Comparison of ENCODE assay signal across 8 cellular contexts in the genomic region with DNA sequence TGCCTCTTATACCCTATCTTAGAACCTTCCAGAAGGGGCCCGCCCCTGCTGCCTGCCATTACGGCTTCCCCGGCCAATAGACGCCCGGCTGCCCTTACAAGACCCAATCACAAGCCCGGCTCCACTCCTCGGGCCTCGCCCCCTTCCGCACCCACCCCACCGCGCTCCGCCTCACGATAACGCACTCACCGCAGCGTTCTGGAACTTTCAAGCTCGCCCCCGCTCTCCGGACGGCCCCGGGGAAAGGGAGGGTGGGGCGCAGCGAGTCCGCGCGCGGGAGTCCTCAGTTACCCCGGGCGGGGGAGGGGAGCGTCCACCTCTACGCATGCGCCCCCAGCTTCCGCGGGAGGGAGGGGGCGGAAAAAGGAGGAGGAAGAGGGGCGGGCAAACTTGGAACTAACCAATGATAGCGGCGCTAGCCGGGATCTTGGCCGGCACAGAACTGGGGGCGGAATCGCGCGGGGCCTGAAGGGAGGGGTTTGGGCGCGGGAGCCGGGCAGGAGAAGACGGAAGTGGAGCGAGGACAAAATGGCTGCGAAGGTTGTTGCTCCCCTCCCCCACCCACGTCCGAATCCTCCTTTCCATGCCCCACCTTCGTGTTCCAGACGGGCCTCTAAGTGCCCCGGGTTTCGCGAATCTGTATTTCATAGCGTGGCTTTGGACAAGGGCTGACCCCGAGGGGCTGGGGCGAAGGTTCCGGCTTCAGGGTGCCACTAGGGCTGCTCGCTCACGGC. TPM values are rescaled to one million over a fixed set of nuclear protein-coding genes. Genes with fewer than 3 reads are reported as not detected.
DNase-seq lines count a peak whose midpoint lies in the region; ATAC-seq, FAIRE-seq and TF ChIP-seq lines count a peak whose summit lies in the region.

No MANE protein-coding gene starts in this region.

- H2AFZ ChIP-seq in H1 (ENCODE audit: low read length), result no peak overlapping the region
- H2AFZ ChIP-seq in mesenchymal stem cell (ENCODE audit: low read depth, low read length), result no peak overlapping the region

- H4K5ac ChIP-seq in H1 (ENCODE audit: insufficient read length, low read depth, low read length), result peak overlapping the region; percentile 97

- H2AK5ac ChIP-seq in H1 (ENCODE audit: low read depth, low read length) (no peak overlapping the region), mesenchymal stem cell (ENCODE audit: low read length, severe bottlenecking) (peak overlapping the region; percentile 60)

- H4K91ac ChIP-seq in H1 (replicated peaks; ENCODE audit: insufficient read length, low read length) (peak overlapping the region; percentile 91), mesenchymal stem cell (ENCODE audit: low read length) (peak overlapping the region; percentile 98)

- H3K79me1 ChIP-seq in H1 (ENCODE audit: low read depth, low read length), result no peaks in the 10 kb centered on the region
- peaks cover 11% of the 10 kb centered on the region for H3K79me1 ChIP-seq in mesenchymal stem cell (replicated peaks; ENCODE audit: low read length, poor library complexity, severe bottlenecking)

- peak overlapping the region; percentile 7 for H3K14ac ChIP-seq in H1 (ENCODE audit: insufficient read length)
- H3K14ac ChIP-seq in mesenchymal stem cell (ENCODE audit: low read length in 2 of 2), result peak overlapping the region; percentile 45 to 99

- H3K18ac ChIP-seq in H1 (ENCODE audit: extremely low read depth, low read length), result peak overlapping the region; percentile 94
- peak overlapping the region; percentile 98 to 100 for H3K18ac ChIP-seq in mesenchymal stem cell (ENCODE audit: low read depth in 1 of 2, low read length in 2 of 2)

- H3K79me2 ChIP-seq in H1 (ENCODE audit: control insufficient read depth in 1 of 2, insufficient read depth in 2 of 2, low read length in 2 of 2), result peaks cover 10 to 54% of the 10 kb centered on the region in 2 experiments

- peaks cover 43% of the 10 kb centered on the region for H3K36me3 ChIP-seq in CD8-positive, alpha-beta memory T cell (ENCODE audit: insufficient read depth, low read length)
- H3K36me3 ChIP-seq in H1 (ENCODE audit: control insufficient read depth in 2 of 4, insufficient read depth in 4 of 4, low read length in 3 of 4) (peaks cover 22 to 42% (median 38%) of the 10 kb centered on the region in 4 experiments), mesenchymal stem cell (ENCODE audit: control insufficient read depth in 1 of 2, insufficient read depth in 2 of 2, low read depth in 1 of 2, low read length in 2 of 2) (peaks cover 4 to 38% of the 10 kb centered on the region in 2 experiments)

- no peak for TF ChIP-seq RAD21 in H1 (IDR thresholded peaks at IDR 0.05 in 1 of 2, conservative IDR thresholded peaks at IDR 0.05 in 1 of 2; ENCODE audit: low read depth in 2 of 2, low read length in 2 of 2)

- no peaks in the 10 kb centered on the region for H3K9me3 Mint-ChIP-seq in CD8-positive, alpha-beta memory T cell
- H3K9me3 Mint-ChIP-seq in activated CD8-positive, alpha-beta memory T cell treated with anti-CD3 and anti-CD28 coated beads, Interleukin-2, amount 10 ng/mL, durations not matched to agents 7 days and 5 days (ENCODE audit: low read depth), result no peaks in the 10 kb centered on the region

- H3K4me3 Mint-ChIP-seq in CD8-positive, alpha-beta memory T cell, result peak overlapping the region; percentile 95 to 100 (median 99)
- peak overlapping the region; percentile 99 for H3K4me3 Mint-ChIP-seq in activated CD8-positive, alpha-beta memory T cell treated with anti-CD3 and anti-CD28 coated beads, Interleukin-2, amount 10 ng/mL, durations not matched to agents 7 days and 5 days

- H3K4me2 ChIP-seq in H1 (ENCODE audit: insufficient read depth in 1 of 2, low read depth in 2 of 2, low read length in 2 of 2) (peak overlapping the region; percentile 81 to 93), mesenchymal stem cell (ENCODE audit: low read length, poor library complexity, severe bottlenecking) (peak overlapping the region; percentile 39)

- H3K4me1 Mint-ChIP-seq in CD8-positive, alpha-beta memory T cell, result peaks cover 63 to 68% (median 66%) of the 10 kb centered on the region in 3 donors
- H3K4me1 Mint-ChIP-seq in activated CD8-positive, alpha-beta memory T cell treated with anti-CD3 and anti-CD28 coated beads, Interleukin-2, amount 10 ng/mL, durations not matched to agents 7 days and 5 days, result peaks cover 46% of the 10 kb centered on the region

- peak overlapping the region; percentile 96 for H3K4me3 ChIP-seq in CD8-positive, alpha-beta memory T cell (ENCODE audit: low read length)
- H3K4me3 ChIP-seq in H1 (ENCODE audit: extremely low read depth in 1 of 4, insufficient read depth in 2 of 4, low read depth in 3 of 4, low read length in 4 of 4) (peak overlapping the region; percentile 89 to 98 (median 94)), mesenchymal stem cell (ENCODE audit: insufficient read depth in 1 of 2, low read depth in 1 of 2, low read length in 2 of 2) (peak overlapping the region; percentile 73 to 97)

- peak overlapping the region; percentile 79 for H3K4ac ChIP-seq in H1 (replicated peaks; ENCODE audit: insufficient read length, low read depth, low read length)
- H3K4ac ChIP-seq in mesenchymal stem cell (ENCODE audit: low read depth in 1 of 2, low read length in 2 of 2), result peak overlapping the region; percentile 85 to 98

- peaks cover 25 to 28% of the 10 kb centered on the region in 2 experiments for H4K20me1 ChIP-seq in H1 (replicated peaks in 1 of 2; ENCODE audit: control insufficient read depth in 1 of 2, insufficient read depth in 2 of 2, low read length in 2 of 2)

- H2BK15ac ChIP-seq in H1 (ENCODE audit: low read length), result no peak overlapping the region
- H2BK15ac ChIP-seq in mesenchymal stem cell (ENCODE audit: low read depth, poor library complexity, severe bottlenecking), result peak overlapping the region; percentile 99

- peak overlapping the region; percentile 93 to 100 (median 98) for H3K27ac Mint-ChIP-seq in CD8-positive, alpha-beta memory T cell
- H3K27ac Mint-ChIP-seq in activated CD8-positive, alpha-beta memory T cell treated with anti-CD3 and anti-CD28 coated beads, Interleukin-2, amount 10 ng/mL, durations not matched to agents 7 days and 5 days, result peak overlapping the region; percentile 100

- CTCF ChIA-PET in CD8-positive, alpha-beta memory T cell (lab: Charles Lee), result interaction anchor here (1.1 to 14.6 kb wide), 11 partner anchors 9 to 224 kb away, joined by 3 to 184 read pairs (median 4); partner anchors contain the start of gene CRTAM
- CTCF ChIA-PET in activated CD8-positive, alpha-beta memory T cell treated with anti-CD3 and anti-CD28 coated beads, Interleukin-2, amount 10 ng/mL, durations not matched to agents 7 days and 5 days (lab: Charles Lee), result interaction anchor here (0.6 to 1.7 kb wide), 9 partner anchors 8 to 406 kb away, joined by 3 to 6 read pairs (median 3); no protein-coding TSS in a partner anchor
- CTCF ChIA-PET in H1 (lab: Charles Lee; ENCODE audit: partially characterized antibody), result interaction anchor here (0.8 to 1.4 kb wide), 5 partner anchors 9 to 406 kb away, joined by 3 to 10 read pairs (median 4); no protein-coding TSS in a partner anchor

- H4K8ac ChIP-seq in H1 (ENCODE audit: extremely low read depth, insufficient read depth, low read length) (peak overlapping the region; percentile 99), mesenchymal stem cell (ENCODE audit: low read length) (peak overlapping the region; percentile 100)

- peak in 1 of 2 experiments; percentile 6; a peak in 1 of 3 replicates for TF ChIP-seq EP300 in H1 (IDR thresholded peaks at IDR 0.05; ENCODE audit: borderline replicate concordance in 1 of 2, low read depth in 2 of 2, low read length in 2 of 2)

- H3K9me3 ChIP-seq in CD8-positive, alpha-beta memory T cell (ENCODE audit: low read length), result no peaks in the 10 kb centered on the region
- no peaks in the 10 kb centered on the region for H3K9me3 ChIP-seq in H1 (ENCODE audit: insufficient read depth in 2 of 2, low read depth in 1 of 2, low read length in 1 of 2)
- no peaks in the 10 kb centered on the region for H3K9me3 ChIP-seq in mesenchymal stem cell (ENCODE audit: control insufficient read depth, low read length)

- H3K23me2 ChIP-seq in H1 (ENCODE audit: low read depth, low read length), result peaks cover 6% of the 10 kb centered on the region

- WGBS in H1 (ENCODE audit: extremely low coverage in 1 of 2, insufficient coverage in 1 of 2, insufficient read length in 1 of 2, insufficient replicate concordance in 2 of 2, low coverage in 1 of 2, low lambda C conversion rate in 2 of 2, missing lambda C conversion rate in 1 of 2), 2 experiments, result 3% methylated on average over 34 of the region's 63 CpGs; no CpG with 5 or more reads in 1 of the 2 experiments
- 1% methylated on average over 53 of the region's 63 CpGs for WGBS in mesenchymal stem cell

- H3K23ac ChIP-seq in H1 (ENCODE audit: insufficient read length) (no peak overlapping the region), mesenchymal stem cell (ENCODE audit: low read length in 2 of 2) (peak overlapping the region; percentile 6 to 37)

- TF ChIP-seq POLR2A in H1 (IDR thresholded peaks at IDR 0.05; ENCODE audit: control extremely low read depth in 1 of 2, low read depth in 2 of 2, low read length in 2 of 2), result peak; percentile 54 to 58; a peak in 2 of 3 replicates

- H3K4me1 ChIP-seq in CD8-positive, alpha-beta memory T cell (ENCODE audit: insufficient read depth, low read length), result peaks cover 53% of the 10 kb centered on the region
- H3K4me1 ChIP-seq in H1 (replicated peaks in 1 of 4; ENCODE audit: control insufficient read depth in 3 of 4, insufficient read depth in 4 of 4, low read length in 3 of 4) (peaks cover 0 to 7% (median 3%) of the 10 kb centered on the region in 4 experiments; a peak in 4 of 7 replicates), mesenchymal stem cell (ENCODE audit: control insufficient read depth, insufficient read depth, low read depth, low read length) (peaks cover 3% of the 10 kb centered on the region)

- H2BK5ac ChIP-seq in H1 (ENCODE audit: low read depth, low read length) (peak overlapping the region; percentile 95), mesenchymal stem cell (ENCODE audit: low read depth, low read length, poor library complexity, severe bottlenecking) (peak overlapping the region; percentile 100)

- H3K9ac ChIP-seq in H1 (replicated peaks in 1 of 4; ENCODE audit: extremely low read depth in 1 of 4, low read depth in 3 of 4, low read length in 3 of 4) (peak overlapping the region; percentile 94 to 99 (median 98)), mesenchymal stem cell (ENCODE audit: low read length) (peak overlapping the region; percentile 99)

- FAIRE-seq in H1 (lab: Jason Lieb, UNC), result no peak

- H2BK120ac ChIP-seq in H1 (replicated peaks; ENCODE audit: low read depth, low read length), result no peak overlapping the region
- H2BK120ac ChIP-seq in mesenchymal stem cell (ENCODE audit: low read depth, low read length), result peak overlapping the region; percentile 100

- peak overlapping the region; percentile 96 for H3K27ac ChIP-seq in CD8-positive, alpha-beta memory T cell (ENCODE audit: low read depth, low read length)
- H3K27ac ChIP-seq in H1 (ENCODE audit: low read depth, low read length) (peak overlapping the region; percentile 99), mesenchymal stem cell (ENCODE audit: low read length, poor library complexity, severe bottlenecking) (peak overlapping the region; percentile 98)

- H3K56ac ChIP-seq in H1 (replicated peaks; ENCODE audit: insufficient read length, low read depth, low read length), result peak overlapping the region; percentile 97

- TF ChIP-seq CTCF in H1 (IDR thresholded peaks at IDR 0.05; ENCODE audit: control extremely low read depth in 1 of 3, insufficient read depth in 1 of 3, low read depth in 1 of 3, low read length in 3 of 3), result no peak

- H2BK12ac ChIP-seq in H1 (ENCODE audit: low read depth, low read length) (no peak overlapping the region), mesenchymal stem cell (ENCODE audit: low read length in 2 of 2) (peak overlapping the region in 1 of 2 experiments; percentile 56)

- ATAC-seq in GM21367 (IDR thresholded peaks at IDR 0.05; ENCODE audit: unreplicated experiment), result peak; percentile 84
- ATAC-seq in activated CD8-positive, alpha-beta memory T cell treated with anti-CD3 and anti-CD28 coated beads, Interleukin-2, amount 10 ng/mL, durations not matched to agents 7 days and 5 days, result peak; percentile 84

- no peaks in the 10 kb centered on the region for H3K27me3 ChIP-seq in CD8-positive, alpha-beta memory T cell (ENCODE audit: insufficient read depth, low read length, poor library complexity, severe bottlenecking)
- H3K27me3 ChIP-seq in H1 (replicated peaks in 1 of 4; ENCODE audit: control insufficient read depth in 3 of 4, extremely low read depth in 1 of 4, insufficient read depth in 3 of 4, low read length in 3 of 4), result no peaks in the 10 kb centered on the region
- H3K27me3 ChIP-seq in mesenchymal stem cell (ENCODE audit: control insufficient read depth in 1 of 2, insufficient read depth in 1 of 2, low read length in 2 of 2), result no peaks in the 10 kb centered on the region

- peak; percentile 98 to 100 (median 100) for DNase-seq in CD8-positive, alpha-beta memory T cell
- DNase-seq in HT1080 (ENCODE audit: low read depth) (peak; percentile 99), NOMO-1 (lab: John Stamatoyannopoulos, UW; ENCODE audit: unreplicated experiment in 2 of 2) (peak; percentile 99 to 100), H1 (ENCODE audit: low read depth in 1 of 2, low spot score in 2 of 2) (peak; percentile 96 to 98), mesenchymal stem cell (peak; percentile 100)
- DNase-seq in activated CD8-positive, alpha-beta memory T cell treated with anti-CD3 and anti-CD28 coated beads, Interleukin-2, amount 10 ng/mL, durations not matched to agents 7 days and 5 days, result peak; percentile 99
- DNase-seq in stimulated activated CD8-positive, alpha-beta memory T cell treated with anti-CD3 and anti-CD28 coated beads, Interleukin-12 subunit alpha, Interleukin-12 subunit beta, amount 100 ng/mL, for 24 hours (ENCODE audit: extremely low read depth), result peak; percentile 99

- no peak overlapping the region for H2BK20ac ChIP-seq in H1 (ENCODE audit: low read length)

- POLR2A ChIA-PET in CD8-positive, alpha-beta memory T cell (lab: Charles Lee), result interaction anchor here (0.6 to 5.5 kb wide), 27 partner anchors 8 to 1568 kb away, joined by 3 to 73 read pairs (median 4); partner anchors contain the start of genes BSX, CRTAM and JHY
- POLR2A ChIA-PET in H1 (lab: Charles Lee; ENCODE audit: partially characterized antibody), result interaction anchor here (0.6 to 3.9 kb wide), 34 partner anchors 9 to 406 kb away, joined by 3 to 54 read pairs (median 4); partner anchors contain the start of genes CLMP and UBASH3B

- peaks cover 38 to 65% (median 41%) of the 10 kb centered on the region in 3 donors for H3K36me3 Mint-ChIP-seq in CD8-positive, alpha-beta memory T cell
- peaks cover 51% of the 10 kb centered on the region for H3K36me3 Mint-ChIP-seq in activated CD8-positive, alpha-beta memory T cell treated with anti-CD3 and anti-CD28 coated beads, Interleukin-2, amount 10 ng/mL, durations not matched to agents 7 days and 5 days

- H3K27me3 Mint-ChIP-seq in CD8-positive, alpha-beta memory T cell, result peaks cover 0 to 6% of the 10 kb centered on the region in 2 donors
- H3K27me3 Mint-ChIP-seq in activated CD8-positive, alpha-beta memory T cell treated with anti-CD3 and anti-CD28 coated beads, Interleukin-2, amount 10 ng/mL, durations not matched to agents 7 days and 5 days, result no peaks in the 10 kb centered on the region

RNA-seq across cellular contexts. Expression of gene HSPA8, which starts 0.4 kb away (rescaled TPM):
- total RNA-seq in CD8-positive, alpha-beta memory T cell, result 1,000 to 10,000 TPM; 3,972 to 4,236 TPM
- polyA plus RNA-seq in CD8-positive, alpha-beta memory T cell, result 1,494 TPM
- total RNA-seq in HT1080 (2014; rRNA removed; shearing (Covaris generic)), result 5,006 and 6,052 TPM in 2 replicates
- 2,563 and 2,783 TPM in 2 replicates for polyA plus RNA-seq in HT1080 (2015; cell fraction: cytosol; rRNA removed)
- 4,802 and 5,461 TPM in 2 replicates for polyA plus RNA-seq in HT1080 (2015; cell fraction: nucleus; rRNA removed)
- 1,000 to 10,000 TPM; 1,728 to 2,522 TPM for total RNA-seq in activated CD8-positive, alpha-beta memory T cell treated with anti-CD3 and anti-CD28 coated beads, Interleukin-2, amount 10 ng/mL, durations not matched to agents 7 days and 5 days
- total RNA-seq in H1 (2021; fragmentation: NEBNext Ultra II Directional; extraction: Animal tissue kit (Norgen Biotek cat#: 25700)), result 2,155 and 2,163 TPM in 2 replicates
- polyA plus RNA-seq in H1 (2011; rRNA removed), result 828 and 1,491 TPM in 2 replicates
- 1,414 TPM for polyA plus RNA-seq in H1 (2011; cell fraction: cytosol; rRNA removed)
- 2,426 TPM for polyA plus RNA-seq in H1 (2011; cell fraction: nucleus; rRNA removed)
- polyA plus RNA-seq in H1 (2012, experiment 1 of 2), result 1,853 to 2,631 TPM (median 2,116 TPM) in 4 replicates
- polyA plus RNA-seq in H1 (2012, experiment 2 of 2), result 336 TPM
- 1,352 TPM for polyA plus RNA-seq in H1 (2013, experiment 1 of 2)
- polyA plus RNA-seq in H1 (2013, experiment 2 of 2), result 1,312 TPM
- polyA minus RNA-seq in H1 (2011; rRNA and poly(A)+ RNA removed), result 4,930 and 7,715 TPM in 2 replicates
- 1,075 TPM for polyA minus RNA-seq in H1 (2011; cell fraction: cytosol; rRNA and poly(A)+ RNA removed)
- 1,855 TPM for polyA minus RNA-seq in H1 (2011; cell fraction: nucleus; rRNA and poly(A)+ RNA removed)
- 888 TPM for polyA plus RNA-seq in mesenchymal stem cell (2013, experiment 1 of 2)
- polyA plus RNA-seq in mesenchymal stem cell (2013, experiment 2 of 2), result 894 TPM

Comparison
In these comparisons a context has a peak if more than half of its experiments do, and no peak if none do; other contexts are left out.
1. Peak in every context shown above with its lines: DNase-seq, ATAC-seq, H3K4me3 ChIP-seq and H3K27ac ChIP-seq.